ENCODE assay signal across 8 cellular contexts in genomic region chr17:59330314-59330942, GRCh38. TPM values are rescaled to one million over a fixed set of nuclear protein-coding genes. Genes with fewer than 3 reads are reported as not detected.
A peak's percentile ranks its signal among the peaks of the same experiment; 100 is the strongest.
DNase-seq lines count a peak whose midpoint lies in the region; ATAC-seq, FAIRE-seq and TF ChIP-seq lines count a peak whose summit lies in the region.

No MANE protein-coding gene starts in this region.

- TF ChIP-seq CTCF in colonic mucosa (IDR thresholded peaks at IDR 0.05) (no peak), tibial nerve (IDR thresholded peaks at IDR 0.05) (no peak)

- peaks cover 13% of the 10 kb centered on the region; the same call in 1 of the 2 replicates for H3K27me3 ChIP-seq in BLaER1
- no peaks in the 10 kb centered on the region for H3K27me3 ChIP-seq in colonic mucosa
- H3K27me3 ChIP-seq in tibial nerve, result no peaks in the 10 kb centered on the region

- no peaks in the 10 kb centered on the region for H3K36me3 ChIP-seq in BLaER1
- no peaks in the 10 kb centered on the region for H3K36me3 ChIP-seq in colonic mucosa
- H3K36me3 ChIP-seq in tibial nerve, result no peaks in the 10 kb centered on the region

- peaks cover 35% of the 10 kb centered on the region for H4K20me1 ChIP-seq in BLaER1

- peak in 1 of 2 donors; percentile 55 for TF ChIP-seq EP300 in tibial nerve (IDR thresholded peaks at IDR 0.05)

- 22 to 27% methylated on average over 14 of the region's 14 CpGs for WGBS in tibial nerve, 2 donors

- TF ChIP-seq POLR2A in tibial nerve (IDR thresholded peaks at IDR 0.05) (no peak), H54 (IDR thresholded peaks at IDR 0.05; ENCODE audit: low read depth, low read length) (no peak)

- FAIRE-seq in H54 (lab: Jason Lieb, UNC), result no peak

- H3K9ac ChIP-seq in BLaER1, result no peak overlapping the region
- peak overlapping the region in 1 of 2 donors; percentile 87 for H3K9ac ChIP-seq in colonic mucosa (ENCODE audit: low read depth in 2 of 2, low read length in 2 of 2)

- no peak overlapping the region for H3K4me3 ChIP-seq in BLaER1
- peak overlapping the region; percentile 83 for H3K4me3 ChIP-seq in colonic mucosa
- peak overlapping the region in 2 of 4 donors; percentile 5 to 86 for H3K4me3 ChIP-seq in tibial nerve

- peak overlapping the region; percentile 39 for H3K4me2 ChIP-seq in BLaER1

- no peak for ATAC-seq in GM18873 (IDR thresholded peaks at IDR 0.05; ENCODE audit: low FRiP score, unreplicated experiment)
- no peak for ATAC-seq in GM19467 (IDR thresholded peaks at IDR 0.05; ENCODE audit: unreplicated experiment)

- H3K27ac ChIP-seq in BLaER1 (no peak overlapping the region), colonic mucosa (peak overlapping the region; percentile 95), tibial nerve (peak overlapping the region; percentile 66 to 99 (median 91))

- intact Hi-C loops in colonic mucosa (cut with DNase I), result loop anchor here (5.0 kb wide), 1 partner anchor 42 kb away; no protein-coding TSS in a partner anchor

- H3K9me3 ChIP-seq in BLaER1 (no peaks in the 10 kb centered on the region), colonic mucosa (no peaks in the 10 kb centered on the region), tibial nerve (no peaks in the 10 kb centered on the region)

- peak; percentile 79 for DNase-seq in LoVo (ENCODE audit: low spot score)
- DNase-seq in colonic mucosa, result peak; percentile 91
- peak; percentile 51 for DNase-seq in medulla oblongata (ENCODE audit: extremely low spot score)
- peak in 1 of 2 donors; percentile 37 for DNase-seq in tibial nerve (ENCODE audit: low spot score in 2 of 2)
- no peak for DNase-seq in H54 (ENCODE audit: insufficient read length, low spot score)

- H3K4me1 ChIP-seq in BLaER1 (peaks cover 30% of the 10 kb centered on the region), colonic mucosa (peaks cover 23% of the 10 kb centered on the region), tibial nerve (peaks cover 0 to 58% (median 33%) of the 10 kb centered on the region in 4 donors)

RNA-seq across cellular contexts. Expression of gene YPEL2, which starts 1.0 kb away (rescaled TPM):
- total RNA-seq in colonic mucosa (10 to 100 TPM; 17.2 to 25.7 TPM), tibial nerve (10 to 100 TPM; 33.6 to 59.9 (median 48.7) TPM)
